8 cellular contexts compared by ENCODE assay signal in genomic region chr3:28241221-28242160, GRCh38. TPM values are rescaled to one million over a fixed set of nuclear protein-coding genes. Genes with fewer than 3 reads are reported as not detected.
A peak's percentile ranks its signal among the peaks of the same experiment; 100 is the strongest.
DNase-seq lines count a peak whose midpoint lies in the region; ATAC-seq lines count a peak whose summit lies in the region.

A gene with protein sequence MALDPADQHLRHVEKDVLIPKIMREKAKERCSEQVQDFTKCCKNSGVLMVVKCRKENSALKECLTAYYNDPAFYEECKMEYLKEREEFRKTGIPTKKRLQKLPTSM (plus strand): TSS chr3:28241619. CDS start chr3:28241794, 175 bp downstream.

- peaks cover 0 to 25% (median 11%) of the 10 kb centered on the region in 11 experiments; a peak in 14 of 22 replicates for H3K9me3 ChIP-seq in BLaER1 treated with 17β-estradiol and CSF1 and Interleukin-3, amounts not matched to agents 10 nM and 100 nM (replicated peaks in 1 of 11)

- peak within 1 kb of the TSS; percentile 85 to 93 (median 90) for H3K9ac ChIP-seq in BLaER1 treated with 17β-estradiol and CSF1 and Interleukin-3, amounts not matched to agents 10 nM and 100 nM

- DNase-seq in NCI-H748 (lab: John Stamatoyannopoulos, UW; ENCODE audit: unreplicated experiment) (peak; percentile 94), cortex of kidney (lab: John Stamatoyannopoulos, UW) (peak; percentile 50), left lobe of liver (ENCODE audit: low spot score) (peak; percentile 99)
- DNase-seq in activated CD4-positive, alpha-beta T cell treated with anti-CD3 and anti-CD28 coated beads, Interleukin-2, amount 50 U/mL, for 1 hour = peak; percentile 85
- peak; percentile 87 for DNase-seq in stimulated activated CD4-positive, alpha-beta T cell treated with anti-CD3 and anti-CD28 coated beads, Interleukin-2, amount 100 ng/mL, for 4 hours (ENCODE audit: low read depth)

- peaks cover 13 to 40% (median 26%) of the 10 kb centered on the region in 10 experiments for H3K4me1 ChIP-seq in BLaER1 treated with 17β-estradiol and CSF1 and Interleukin-3, amounts not matched to agents 10 nM and 100 nM

- H4K20me1 ChIP-seq in BLaER1 treated with 17β-estradiol and CSF1 and Interleukin-3, amounts not matched to agents 10 nM and 100 nM = peaks cover 0 to 5% (median 0%) of the 10 kb centered on the region in 11 experiments; a peak in 1 of 22 replicates

- peak; percentile 94 for ATAC-seq in GM19351 (IDR thresholded peaks at IDR 0.05; ENCODE audit: unreplicated experiment)
- ATAC-seq in HG03521 (IDR thresholded peaks at IDR 0.05; ENCODE audit: unreplicated experiment) = peak; percentile 95
- peak; percentile 98 for ATAC-seq in left lobe of liver

- peak within 1 kb of the TSS; percentile 73 to 95 (median 89) for H3K27ac ChIP-seq in BLaER1 treated with 17β-estradiol and CSF1 and Interleukin-3, amounts not matched to agents 10 nM and 100 nM

- peak within 1 kb of the TSS; percentile 75 to 92 (median 83) for H3K4me2 ChIP-seq in BLaER1 treated with 17β-estradiol and CSF1 and Interleukin-3, amounts not matched to agents 10 nM and 100 nM

- H3K36me3 ChIP-seq in BLaER1 treated with 17β-estradiol and CSF1 and Interleukin-3, amounts not matched to agents 10 nM and 100 nM = peaks cover 0 to 17% (median 10%) of the 10 kb centered on the region in 11 experiments; a peak in 10 of 22 replicates

- peak within 1 kb of the TSS; percentile 77 to 95 (median 85) for H3K4me3 ChIP-seq in BLaER1 treated with 17β-estradiol and CSF1 and Interleukin-3, amounts not matched to agents 10 nM and 100 nM

- no peaks in the 10 kb centered on the region for H3K27me3 ChIP-seq in BLaER1 treated with 17β-estradiol and CSF1 and Interleukin-3, amounts not matched to agents 10 nM and 100 nM

RNA-seq across cellular contexts. Expression of the gene that starts here (rescaled TPM):
- 12.4 TPM for total RNA-seq in left lobe of liver

Comparison
In these comparisons a context has a peak if more than half of its experiments do, and no peak if none do; other contexts are left out.
1. Peak in every context shown above with its lines: DNase-seq, ATAC-seq, H3K4me3 ChIP-seq and H3K27ac ChIP-seq.